Comparison of ENCODE assay signal across 14 cellular contexts in the genomic region with DNA sequence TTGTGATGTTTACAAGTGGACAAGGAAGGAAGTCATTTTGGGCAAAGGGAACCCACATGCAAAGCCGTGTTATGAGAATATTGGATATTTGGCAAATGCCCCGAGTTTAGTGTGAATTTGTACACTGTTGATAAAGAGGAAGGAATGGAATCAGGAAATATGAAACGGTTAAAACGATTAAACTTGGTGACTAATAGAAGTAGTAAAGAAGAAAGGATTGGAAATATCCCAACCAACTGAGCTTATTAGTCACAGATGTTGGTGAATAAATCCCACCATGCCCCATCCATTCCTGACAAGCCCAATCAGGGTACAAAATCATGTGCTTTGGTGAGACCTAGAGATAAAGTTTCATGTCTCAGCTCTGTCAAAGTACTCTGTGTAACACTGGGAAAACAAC. TPM values are rescaled to one million over a fixed set of nuclear protein-coding genes. Genes with fewer than 3 reads are reported as not detected.
DNase-seq lines count a peak whose midpoint lies in the region; ATAC-seq, FAIRE-seq and TF ChIP-seq lines count a peak whose summit lies in the region.
"Had no signal": no experiment of that assay in that cellular context is flagged by ENCODE, and none has a peak within 500 bp of the region (broad histone marks: within the 10 kb centered on the region; RNA-seq: fewer than 3 reads in every experiment).

No MANE protein-coding gene starts in this region.

- H3K27ac ChIP-seq in pancreas (peak overlapping the region in 2 of 4 donors; percentile 11 to 41), Peyer's patch (no peak overlapping the region)
- H3K27ac ChIP-seq: esophagus muscularis mucosa had no signal

- TF ChIP-seq POLR2A in Peyer's patch (IDR thresholded peaks at IDR 0.05): no peak

- H3K4me1 Mint-ChIP-seq in CD14-positive monocyte: peaks cover 47% of the 10 kb centered on the region

- H3K9me3 ChIP-seq in pancreas: no peaks in the 10 kb centered on the region
- H3K9me3 ChIP-seq in Peyer's patch: no peaks in the 10 kb centered on the region
- H3K9me3 ChIP-seq: esophagus muscularis mucosa had no signal

- DNase-seq in DMS 273 treated with DMSO at 0.1 percent for 48 hours (lab: John Stamatoyannopoulos, UW) (peak; percentile 16), MV-4-11 (lab: John Stamatoyannopoulos, UW) (peak; percentile 27), dermis blood vessel endothelial cell (peak; percentile 63), pancreas (no peak), cerebellum (ENCODE audit: low spot score) (no peak), CD14-positive monocyte (ENCODE audit: low spot score) (no peak), Peyer's patch (no peak)
- DNase-seq in stimulated activated CD4-positive, alpha-beta T cell treated with anti-CD3 and anti-CD28 coated beads, Interleukin-4, amount 100 ng/mL, for 24 hours: no peak
- DNase-seq: Calu3, NCI-H446 treated with DMSO at 0.1 percent for 48 hours had no signal

- H3K4me3 Mint-ChIP-seq in CD14-positive monocyte: no peak overlapping the region

- H3K4me1 ChIP-seq in pancreas (peaks cover 8 to 37% (median 13%) of the 10 kb centered on the region in 3 donors), Peyer's patch (peaks cover 0 to 11% (median 0%) of the 10 kb centered on the region in 4 donors)

- 13 to 23% methylated on average over 4 of the region's 4 CpGs for WGBS in pancreas, 2 donors

- H3K36me3 ChIP-seq in pancreas (no peaks in the 10 kb centered on the region), Peyer's patch (no peaks in the 10 kb centered on the region)
- H3K36me3 ChIP-seq: esophagus muscularis mucosa had no signal

- H3K27me3 Mint-ChIP-seq in CD14-positive monocyte (ENCODE audit: low read depth in 3 of 3): peaks cover 0 to under 1% (median 0%) of the 10 kb centered on the region in 3 donors

- H3K27me3 ChIP-seq in pancreas: no peaks in the 10 kb centered on the region
- H3K27me3 ChIP-seq in Peyer's patch: no peaks in the 10 kb centered on the region
- H3K27me3 ChIP-seq: esophagus muscularis mucosa had no signal

- TF ChIP-seq CTCF in pancreas (IDR thresholded peaks at IDR 0.05) (no peak), CD14-positive monocyte (IDR thresholded peaks at IDR 0.05) (no peak), Peyer's patch (IDR thresholded peaks at IDR 0.05) (no peak)

- peaks cover 0 to 7% (median 2%) of the 10 kb centered on the region in 7 donors for H3K9me3 Mint-ChIP-seq in CD14-positive monocyte

- peak overlapping the region in 2 of 7 donors; percentile 35 to 78 for H3K27ac Mint-ChIP-seq in CD14-positive monocyte

- intact Hi-C loops in pancreas (cut with DNase I) (no loop called here), CD14-positive monocyte (cut with micrococcal nuclease) (no loop called here)

- H3K4me3 ChIP-seq in pancreas (no peak overlapping the region), Peyer's patch (no peak overlapping the region)
- H3K4me3 ChIP-seq: esophagus muscularis mucosa, K562, lung had no signal

- peaks cover 2 to 13% of the 10 kb centered on the region in 2 donors for H3K36me3 Mint-ChIP-seq in CD14-positive monocyte

- no peak for FAIRE-seq in pancreas (lab: Jason Lieb, UNC)
- FAIRE-seq: K562 had no signal

- peak; percentile 9 to 47 (median 28) for ATAC-seq in pancreas
- ATAC-seq: K562 had no signal

RNA-seq across cellular contexts. Expression of gene ARHGAP24, which starts 22.0 kb away (rescaled TPM):
- total RNA-seq in dermis blood vessel endothelial cell: 37.9 and 54.8 TPM in 2 replicates
- total RNA-seq in pancreas: 10 to 100 TPM; 16.5 to 34.7 (median 18.9) TPM
- polyA plus RNA-seq in pancreas: 10 to 100 TPM; 10.5 to 11.5 TPM
- 12.9 TPM for total RNA-seq in cerebellum
- 10 to 100 TPM; 12.5 to 18.8 TPM for polyA plus RNA-seq in CD14-positive monocyte
- total RNA-seq in Peyer's patch: 100 to 1,000 TPM in 1 of 4 donors, 10 to 100 TPM in 2, 1 to 10 TPM in 1; 4.7 to 330 (median 20.0) TPM
- total RNA-seq: T-helper 1 cell treated with Interleukin-12 subunit alpha and Interleukin-12 subunit beta and Interleukin-4 antibody, amounts not matched to agents 30 ng/mL and 1 ng/mL, for 36 hours had no signal

Comparison
In these comparisons a context has a peak if more than half of its experiments do, and no peak if none do; other contexts are left out.
1. DNase-seq: peak in DMS 273 treated with DMSO at 0.1 percent for 48 hours (single experiment), MV-4-11 (single experiment) and dermis blood vessel endothelial cell (single experiment); none in pancreas (0 of 6), cerebellum (single experiment), CD14-positive monocyte (single experiment), stimulated activated CD4-positive, alpha-beta T cell treated with anti-CD3 and anti-CD28 coated beads, Interleukin-4, amount 100 ng/mL, for 24 hours (single experiment) and Peyer's patch (0 of 3).